ENCODE assay signal across 15 cellular contexts in genomic region chr6:101110814-101111213, GRCh38.
DNase-seq lines count a peak whose midpoint lies in the region; ATAC-seq and TF ChIP-seq lines count a peak whose summit lies in the region.
"Had no signal": no experiment of that assay in that cellular context is flagged by ENCODE, and none has a peak within 500 bp of the region (broad histone marks: within the 10 kb centered on the region; RNA-seq: fewer than 3 reads in every experiment).

No MANE protein-coding gene starts in this region.

- H3K4me3 ChIP-seq in fibroblast of mammary gland (ENCODE audit: control insufficient read depth, low read depth, low read length): no peak overlapping the region
- H3K4me3 ChIP-seq: MG63 had no signal

- TF ChIP-seq CTCF in fibroblast of mammary gland (conservative IDR thresholded peaks at IDR 0.05; ENCODE audit: control insufficient read depth, insufficient read depth, low read depth, low read length): no peak

- ATAC-seq in sciatic nerve: peak; percentile 72
- ATAC-seq: SK-N-SH treated with all-trans-retinoic acid at 6 μM for 48 hours had no signal

- DNase-seq in GM03348 (ENCODE audit: low spot score) (peak; percentile 5), NCI-H69 (lab: John Stamatoyannopoulos, UW) (peak; percentile 42), fibroblast of mammary gland (ENCODE audit: low read depth) (peak; percentile 59), sciatic nerve (ENCODE audit: low spot score) (no peak), NCI-H1694 treated with DMSO at 0.1 percent for 48 hours (lab: John Stamatoyannopoulos, UW) (no peak), GDM1 (lab: John Stamatoyannopoulos, UW) (no peak)
- no peak for DNase-seq in activated CD8-positive, alpha-beta memory T cell treated with anti-CD3 and anti-CD28 coated beads, Interleukin-2, amount 50 U/mL, for 4 hours
- DNase-seq: CD4-positive, alpha-beta memory T cell; DMS79 treated with DMSO at 0.1 percent for 48 hours; GF-D8; MG63; NCI-H1092 treated with DMSO at 0.1 percent for 48 hours; NCI-H510A treated with DMSO at 0.1 percent for 48 hours; SHP77 had no signal

- intact Hi-C loops in sciatic nerve (cut with DNase I): no loop called here

Comparison
In these comparisons a context has a peak if more than half of its experiments do, and no peak if none do; other contexts are left out.
1. DNase-seq: peak in GM03348 (single experiment), NCI-H69 (single experiment) and fibroblast of mammary gland (single experiment); none in sciatic nerve (single experiment), activated CD8-positive, alpha-beta memory T cell treated with anti-CD3 and anti-CD28 coated beads, Interleukin-2, amount 50 U/mL, for 4 hours (single experiment), NCI-H1694 treated with DMSO at 0.1 percent for 48 hours (single experiment) and GDM1 (single experiment).